Comparison of ENCODE assay signal across 30 cellular contexts in genomic region chr13:43475135-43475534, GRCh38.
"Had no signal": no experiment of that assay in that cellular context is flagged by ENCODE, and none has a peak within 500 bp of the region (broad histone marks: within the 10 kb centered on the region; RNA-seq: fewer than 3 reads in every experiment).

No MANE protein-coding gene starts in this region.

- H3K9me3 ChIP-seq: ascending aorta, body of pancreas, SJSA1 had no signal

- H3K27me3 ChIP-seq: ascending aorta, body of pancreas, SJSA1 had no signal

- H3K27ac ChIP-seq: ascending aorta, body of pancreas, SJSA1 had no signal

- H3K4me1 ChIP-seq: SJSA1 had no signal

- H3K4me3 ChIP-seq: ascending aorta, body of pancreas, SJSA1 had no signal

- DNase-seq: activated B cell treated with CpG ODN at 0.5 μM for 24 hours; activated CD4-positive, alpha-beta T cell treated with anti-CD3 and anti-CD28 coated beads for 1 hour; activated CD4-positive, alpha-beta T cell treated with anti-CD3 and anti-CD28 coated beads, Interleukin-2, amount 10 ng/mL, durations not matched to agents 24 days and 14 days; activated CD4-positive, alpha-beta T cell treated with anti-CD3 and anti-CD28 coated beads, Interleukin-2, amount 50 U/mL, for 48 hours; activated CD8-positive, alpha-beta memory T cell treated with anti-CD3 and anti-CD28 coated beads, Interleukin-2, amount 10 ng/mL, durations not matched to agents 7 days and 5 days; activated effector memory CD4-positive, alpha-beta T cell treated with Interleukin-2 at 50 U/mL for 16 hours; activated naive CD4-positive, alpha-beta T cell; activated T-cell treated with anti-CD3 and anti-CD28 coated beads, Interleukin-2, amount 50 U/mL, for 24 hours; amniotic stem cell; body of pancreas; IMR-90; Kasumi-1; KBM-7; NCI-H1694; NCI-H2029; NCI-H2107; NCI-H2171 treated with DMSO at 0.1 percent for 48 hours; NCI-H226; NCI-H510A; NCI-H526 treated with DMSO at 0.1 percent for 48 hours; NCI-H82; OCI-M1; RPMI8226; SHP77; T-helper 17 cell; T-helper 9 cell had no signal

- H3K36me3 ChIP-seq: ascending aorta, SJSA1 had no signal

- ATAC-seq: activated CD8-positive, alpha-beta memory T cell treated with anti-CD3 and anti-CD28 coated beads, Interleukin-2, amount 10 ng/mL, durations not matched to agents 7 days and 5 days; body of pancreas; Panc1; SK-N-SH treated with all-trans-retinoic acid at 6 μM for 48 hours; T-helper 17 cell had no signal
